ENCODE assay signal across 8 cellular contexts in genomic region chr17:82213251-82214011, GRCh38. TPM values are rescaled to one million over a fixed set of nuclear protein-coding genes. Genes with fewer than 3 reads are reported as not detected.
DNase-seq lines count a peak whose midpoint lies in the region; ATAC-seq and TF ChIP-seq lines count a peak whose summit lies in the region.

No MANE protein-coding gene starts in this region.

- TF ChIP-seq CTCF in Peyer's patch (IDR thresholded peaks at IDR 0.05) (no peak), heart left ventricle (IDR thresholded peaks at IDR 0.05) (no peak), parathyroid adenoma (IDR thresholded peaks at IDR 0.05) (no peak)

- peak overlapping the region; percentile 100 for H2AFZ ChIP-seq in parathyroid adenoma

- 9 to 12% (median 11%) methylated on average over 33 to 37 of the region's 37 CpGs for WGBS in adipose tissue, 3 donors
- WGBS in heart left ventricle, 4 donors, result 7 to 22% (median 13%) methylated on average over 18 to 37 of the region's 37 CpGs

- H3K4me2 ChIP-seq in parathyroid adenoma (ENCODE audit: low read length), result peak overlapping the region; percentile 89

- H3K27me3 ChIP-seq in Peyer's patch (no peaks in the 10 kb centered on the region), heart left ventricle (no peaks in the 10 kb centered on the region), parathyroid adenoma (ENCODE audit: control insufficient read depth, insufficient read depth, low read length) (no peaks in the 10 kb centered on the region)

- H3K4me1 ChIP-seq in Peyer's patch (peaks cover 3 to 42% (median 23%) of the 10 kb centered on the region in 4 donors), heart left ventricle (peaks cover 0 to 51% (median 30%) of the 10 kb centered on the region in 12 donors), parathyroid adenoma (peaks cover 27% of the 10 kb centered on the region)

- H3K27ac ChIP-seq in Peyer's patch, result peak overlapping the region; percentile 73 to 86 (median 83)
- H3K27ac ChIP-seq in adipose tissue (ENCODE audit: low read depth, low read length), result peak overlapping the region; percentile 48
- peak overlapping the region; percentile 51 to 90 (median 84) for H3K27ac ChIP-seq in heart left ventricle
- peak overlapping the region; percentile 76 for H3K27ac ChIP-seq in parathyroid adenoma

- ATAC-seq in HG03354 (IDR thresholded peaks at IDR 0.05; ENCODE audit: poor library complexity, severe bottlenecking, unreplicated experiment) (peak; percentile 11), heart left ventricle (peak in 3 of 4 donors; percentile 24 to 61 (median 25)), GM21423 (IDR thresholded peaks at IDR 0.05; ENCODE audit: unreplicated experiment) (no peak)

- H3K4me3 ChIP-seq in Peyer's patch, result peak overlapping the region; percentile 49 to 95 (median 88)
- H3K4me3 ChIP-seq in heart left ventricle, result peak overlapping the region; percentile 84 to 99 (median 92)
- peak overlapping the region; percentile 65 for H3K4me3 ChIP-seq in parathyroid adenoma (ENCODE audit: low read depth, low read length)

- DNase-seq in NOMO-1 treated with DMSO at 0.1 percent for 48 hours (lab: John Stamatoyannopoulos, UW; ENCODE audit: unreplicated experiment), result peak; percentile 4
- DNase-seq in NOMO-1 (lab: John Stamatoyannopoulos, UW; ENCODE audit: unreplicated experiment in 2 of 2), result no peak
- DNase-seq in Peyer's patch, result peak in 2 of 3 donors; percentile 49 to 53
- DNase-seq in heart left ventricle, result peak in 2 of 5 donors; percentile 43 to 71

- intact Hi-C loops in heart left ventricle (cut with DNase I), result loop anchor here in 2 of 10 donors (2.0 to 5.0 kb wide), 3 partner anchors 17 to 199 kb away; partner anchors contain the start of gene CSNK1D (in 1 of the 2)

- TF ChIP-seq POLR2A in Peyer's patch (IDR thresholded peaks at IDR 0.05), result no peak
- TF ChIP-seq POLR2A in heart left ventricle (IDR thresholded peaks at IDR 0.05), result no peak

- H3K9me3 ChIP-seq in Peyer's patch (no peaks in the 10 kb centered on the region), heart left ventricle (no peaks in the 10 kb centered on the region), parathyroid adenoma (ENCODE audit: control insufficient read depth, low read length) (no peaks in the 10 kb centered on the region)

- H3K9ac ChIP-seq in parathyroid adenoma, result peak overlapping the region; percentile 85

- H3K79me2 ChIP-seq in parathyroid adenoma, result peaks cover 3% of the 10 kb centered on the region

- no peaks in the 10 kb centered on the region for H3K36me3 ChIP-seq in Peyer's patch
- H3K36me3 ChIP-seq in heart left ventricle, result no peaks in the 10 kb centered on the region
- no peaks in the 10 kb centered on the region for H3K36me3 ChIP-seq in parathyroid adenoma (ENCODE audit: control insufficient read depth, insufficient read depth, low read length)

RNA-seq across cellular contexts. Expression of gene CCDC57, which starts 0.8 kb away (rescaled TPM):
- total RNA-seq in Peyer's patch, result 100 to 1,000 TPM in 2 of 4 donors, 10 to 100 TPM in 2; 28.2 to 144 (median 79.8) TPM
- 10 to 100 TPM; 22.7 to 23.7 (median 22.9) TPM for polyA plus RNA-seq in adipose tissue
- 10 to 100 TPM in 5 of 9 donors, 1 to 10 TPM in 4; 4.3 to 17.6 (median 10.7) TPM for total RNA-seq in heart left ventricle
- 1 to 10 TPM; 8.7 to 9.5 TPM for polyA plus RNA-seq in heart left ventricle

RNA-seq across cellular contexts. Expression of gene SLC16A3, which starts 15.4 kb away (rescaled TPM):
- total RNA-seq in Peyer's patch, result 10 to 100 TPM; 18.9 to 55.0 (median 35.3) TPM
- 10 to 100 TPM in 2 of 3 donors, 1 to 10 TPM in 1; 6.5 to 36.7 (median 16.5) TPM for polyA plus RNA-seq in adipose tissue
- 10 to 100 TPM in 5 of 9 donors, 1 to 10 TPM in 4; 6.5 to 56.0 (median 12.9) TPM for total RNA-seq in heart left ventricle
- polyA plus RNA-seq in heart left ventricle, result 10 to 100 TPM in 1 of 2 donors, 1 to 10 TPM in 1; 8.3 to 33.9 TPM

Comparison
In these comparisons a context has a peak if more than half of its experiments do, and no peak if none do; other contexts are left out.
1. DNase-seq: peak in NOMO-1 treated with DMSO at 0.1 percent for 48 hours (single experiment) and Peyer's patch (2 of 3); none in NOMO-1 (0 of 2).
2. Peak in every context shown above with its lines, with median percentiles within 50 percentile points of each other: H3K27ac ChIP-seq and H3K4me3 ChIP-seq.